ENCODE assay signal across 10 cellular contexts in the genomic region with DNA sequence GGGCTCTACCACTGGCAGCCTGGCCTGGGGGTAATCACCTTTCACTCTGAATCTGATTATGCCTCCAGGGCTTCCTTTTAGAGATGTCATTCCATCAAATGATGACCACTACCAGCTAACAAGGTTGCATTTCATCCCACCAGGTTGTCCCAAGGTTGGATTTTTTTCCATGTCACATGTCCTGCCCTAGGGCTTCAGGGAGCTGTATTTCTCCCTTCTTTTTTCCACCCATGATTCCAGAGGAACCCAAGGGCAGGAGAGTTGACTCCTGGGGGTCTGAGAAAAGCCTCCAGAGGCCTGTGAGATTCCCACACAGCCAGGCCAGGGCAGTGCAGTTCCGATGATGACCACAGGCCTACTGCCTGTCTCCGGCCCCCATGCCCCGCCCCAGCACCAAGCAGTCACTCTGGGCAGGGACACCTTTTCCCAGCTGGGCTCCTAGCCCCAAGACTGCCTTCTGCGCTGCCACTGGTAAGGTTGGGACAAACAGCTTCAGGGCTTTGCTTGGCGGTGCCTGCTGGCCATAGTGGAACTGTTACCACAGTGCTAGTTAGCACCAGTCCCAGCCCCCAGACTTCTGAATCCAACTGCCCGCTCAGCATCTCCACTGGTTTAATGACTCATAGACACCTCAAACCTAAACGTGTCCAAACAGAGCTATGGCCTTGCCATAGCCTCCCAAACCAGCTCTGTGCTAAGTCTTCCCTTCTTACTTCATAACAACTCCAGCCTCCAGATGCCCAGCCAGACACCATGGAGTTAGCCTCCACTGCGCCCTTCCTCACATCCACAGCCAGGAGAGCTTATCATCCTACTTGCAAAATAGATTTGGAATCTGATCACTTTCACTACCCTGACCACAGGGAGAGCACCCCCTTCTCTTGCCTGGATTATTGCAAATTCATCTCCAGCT.
A peak's percentile ranks its signal among the peaks of the same experiment; 100 is the strongest.
DNase-seq lines count a peak whose midpoint lies in the region; ATAC-seq and TF ChIP-seq lines count a peak whose summit lies in the region.
"Had no signal": no experiment of that assay in that cellular context is flagged by ENCODE, and none has a peak within 500 bp of the region (broad histone marks: within the 10 kb centered on the region; RNA-seq: fewer than 3 reads in every experiment).

No MANE protein-coding gene starts in this region.

- TF ChIP-seq EP300 in ovary (IDR thresholded peaks at IDR 0.05) = no peak

- TF ChIP-seq CTCF in ovary (IDR thresholded peaks at IDR 0.05) = no peak

- no peaks in the 10 kb centered on the region for H3K27me3 ChIP-seq in ovary

- intact Hi-C loops in ovary (cut with DNase I) = no loop called here

- 77 to 78% (median 77%) methylated on average over 8 of the region's 8 CpGs for WGBS in ovary, 3 donors

- peak; percentile 59 for DNase-seq in ELR (ENCODE audit: low read depth)
- peak; percentile 84 for DNase-seq in M059J (ENCODE audit: low read depth)
- DNase-seq in ecto neural progenitor cell (ENCODE audit: low spot score) = peak; percentile 38
- DNase-seq in ovary = peak in 2 of 5 donors; percentile 24 to 26
- no peak for DNase-seq in NCI-H1092 treated with DMSO at 0.1 percent for 48 hours (lab: John Stamatoyannopoulos, UW)
- no peak for DNase-seq in DMS153 treated with DMSO at 0.1 percent for 48 hours (lab: John Stamatoyannopoulos, UW; ENCODE audit: unreplicated experiment)
- DNase-seq: GOT3, left lung, NCI-H1694 treated with DMSO at 0.1 percent for 48 hours had no signal

- no peak for ATAC-seq in HG02642 (IDR thresholded peaks at IDR 0.05; ENCODE audit: poor library complexity, unreplicated experiment)
- ATAC-seq: left lung had no signal

- H3K27ac ChIP-seq in ovary = peak overlapping the region; percentile 43 to 73
- H3K27ac ChIP-seq: left lung had no signal

- H3K4me3 ChIP-seq in ovary = no peak overlapping the region
- H3K4me3 ChIP-seq: left lung had no signal

- H3K9me3 ChIP-seq in ovary = no peaks in the 10 kb centered on the region
- H3K9me3 ChIP-seq: left lung had no signal

- peaks cover 19% of the 10 kb centered on the region for H3K4me1 ChIP-seq in ovary (ENCODE audit: insufficient read depth)
- H3K4me1 ChIP-seq: left lung had no signal

- no peaks in the 10 kb centered on the region for H3K36me3 ChIP-seq in ovary
- H3K36me3 ChIP-seq: left lung had no signal

- no peak for TF ChIP-seq POLR2A in ovary (IDR thresholded peaks at IDR 0.05)

Comparison
In these comparisons a context has a peak if more than half of its experiments do, and no peak if none do; other contexts are left out.
1. DNase-seq: peak in ELR (single experiment), M059J (single experiment) and ecto neural progenitor cell (single experiment); none in NCI-H1092 treated with DMSO at 0.1 percent for 48 hours (single experiment) and DMS153 treated with DMSO at 0.1 percent for 48 hours (single experiment).